Comparison of ENCODE assay signal across 16 cellular contexts in genomic region chr13:27177852-27178251, GRCh38. TPM values are rescaled to one million over a fixed set of nuclear protein-coding genes. Genes with fewer than 3 reads are reported as not detected.
DNase-seq lines count a peak whose midpoint lies in the region; ATAC-seq and TF ChIP-seq lines count a peak whose summit lies in the region.
"Had no signal": no experiment of that assay in that cellular context is flagged by ENCODE, and none has a peak within 500 bp of the region (broad histone marks: within the 10 kb centered on the region; RNA-seq: fewer than 3 reads in every experiment).

No MANE protein-coding gene starts in this region.

- no peaks in the 10 kb centered on the region for H4K20me1 ChIP-seq in DOHH2 (ENCODE audit: control insufficient read depth, insufficient read depth, low read depth, low read length)

- H3K27me3 ChIP-seq in DOHH2 (ENCODE audit: control insufficient read depth, low read length) = no peaks in the 10 kb centered on the region
- no peaks in the 10 kb centered on the region for H3K27me3 ChIP-seq in RWPE2 (ENCODE audit: insufficient read depth, poor library complexity, severe bottlenecking)
- H3K27me3 ChIP-seq in CD8-positive, alpha-beta T cell (ENCODE audit: insufficient read depth, low read length) = no peaks in the 10 kb centered on the region
- H3K27me3 ChIP-seq in tibial artery = no peaks in the 10 kb centered on the region
- H3K27me3 ChIP-seq: neutrophil had no signal

- peaks cover 46% of the 10 kb centered on the region for H3K4me1 ChIP-seq in DOHH2 (ENCODE audit: control insufficient read depth, low read length)
- no peaks in the 10 kb centered on the region for H3K4me1 ChIP-seq in RWPE2 (ENCODE audit: insufficient read depth, poor library complexity, severe bottlenecking)
- no peaks in the 10 kb centered on the region for H3K4me1 ChIP-seq in CD8-positive, alpha-beta T cell (ENCODE audit: insufficient read depth, low read length)
- H3K4me1 ChIP-seq in tibial artery = peaks cover 0 to 4% (median 3%) of the 10 kb centered on the region in 4 donors

- H3K4me3 Mint-ChIP-seq in CD8-positive, alpha-beta T cell = no peak overlapping the region
- no peak overlapping the region for H3K4me3 Mint-ChIP-seq in nephron progenitor cell
- H3K4me3 Mint-ChIP-seq in activated naive CD8-positive, alpha-beta T cell treated with anti-CD3 and anti-CD28 coated beads, Interleukin-2, amount 50 U/mL, for 24 hours = no peak overlapping the region
- H3K4me3 Mint-ChIP-seq: activated CD4-positive, alpha-beta T cell treated with anti-CD3 and anti-CD28 coated beads, Interleukin-2, amount 10 ng/mL, durations not matched to agents 7 days and 5 days had no signal

- no peaks in the 10 kb centered on the region for H3K9me3 ChIP-seq in DOHH2 (ENCODE audit: control insufficient read depth, insufficient read depth, low read length)
- H3K9me3 ChIP-seq in RWPE2 (ENCODE audit: severe bottlenecking) = no peaks in the 10 kb centered on the region
- H3K9me3 ChIP-seq in CD8-positive, alpha-beta T cell (ENCODE audit: low read length) = no peaks in the 10 kb centered on the region
- no peaks in the 10 kb centered on the region for H3K9me3 ChIP-seq in tibial artery
- H3K9me3 ChIP-seq: left ventricle myocardium inferior, neutrophil had no signal

- intact Hi-C loops in left colon (cut with DNase I, micrococcal nuclease) (no loop called here), tibial artery (cut with DNase I; ENCODE audit: low total_unique reads) (loop anchor here (10.0 kb wide), 1 partner anchor 193 kb away; no protein-coding TSS in a partner anchor)
- intact Hi-C loops in CD8-positive, alpha-beta T cell (cut with DNase I, micrococcal nuclease) = no loop called here

- H3K79me2 ChIP-seq in DOHH2 (ENCODE audit: control insufficient read depth, low read length) = no peaks in the 10 kb centered on the region

- peak; percentile 41 for TF ChIP-seq CTCF in DOHH2 (IDR thresholded peaks at IDR 0.05; ENCODE audit: low read depth, low read length, poor library complexity, severe bottlenecking)
- peak; percentile 5 for TF ChIP-seq CTCF in GM13976 (IDR thresholded peaks at IDR 0.05; ENCODE audit: borderline replicate concordance, control extremely low read depth, extremely low read depth, insufficient read depth, missing control alignments)
- TF ChIP-seq CTCF in RWPE2 (IDR thresholded peaks at IDR 0.05; ENCODE audit: poor library complexity, severe bottlenecking) = peak; percentile 5
- no peak for TF ChIP-seq CTCF in CD8-positive, alpha-beta T cell (IDR thresholded peaks at IDR 0.05)
- TF ChIP-seq CTCF in nephron progenitor cell (IDR thresholded peaks at IDR 0.05) = no peak
- TF ChIP-seq CTCF in tibial artery (IDR thresholded peaks at IDR 0.05) = no peak

- CTCF ChIA-PET in CD8-positive, alpha-beta T cell (lab: Charles Lee) = no interaction called here

- no peaks in the 10 kb centered on the region for H3K9me3 Mint-ChIP-seq in CD8-positive, alpha-beta T cell
- no peaks in the 10 kb centered on the region for H3K9me3 Mint-ChIP-seq in nephron progenitor cell
- no peaks in the 10 kb centered on the region for H3K9me3 Mint-ChIP-seq in activated naive CD8-positive, alpha-beta T cell treated with anti-CD3 and anti-CD28 coated beads, Interleukin-2, amount 50 U/mL, for 24 hours
- H3K9me3 Mint-ChIP-seq: activated CD4-positive, alpha-beta T cell treated with anti-CD3 and anti-CD28 coated beads, Interleukin-2, amount 10 ng/mL, durations not matched to agents 7 days and 5 days had no signal

- peaks cover 3% of the 10 kb centered on the region for H3K27me3 Mint-ChIP-seq in CD8-positive, alpha-beta T cell (ENCODE audit: low read depth)
- H3K27me3 Mint-ChIP-seq in nephron progenitor cell (ENCODE audit: low read depth, poor library complexity) = peaks cover 23% of the 10 kb centered on the region
- no peaks in the 10 kb centered on the region for H3K27me3 Mint-ChIP-seq in activated naive CD8-positive, alpha-beta T cell treated with anti-CD3 and anti-CD28 coated beads, Interleukin-2, amount 50 U/mL, for 24 hours

- DNase-seq in GM13976 (ENCODE audit: low spot score) (peak; percentile 26), RWPE2 (ENCODE audit: low spot score) (no peak), left colon (no peak), nephron progenitor cell (no peak), tibial artery (no peak)
- DNase-seq in CD8-positive, alpha-beta T cell = no peak
- DNase-seq in activated naive CD8-positive, alpha-beta T cell treated with anti-CD3 and anti-CD28 coated beads, Interleukin-2, amount 50 U/mL, for 24 hours = no peak
- DNase-seq: activated CD4-positive, alpha-beta T cell treated with anti-CD3 and anti-CD28 coated beads, Interleukin-2, amount 10 ng/mL, durations not matched to agents 7 days and 5 days; foreskin melanocyte; GOT3; left ventricle myocardium inferior; NCI-H1048; NCI-H69; SW 1271 had no signal

- in situ Hi-C loops in GM13976 (cut with MboI; ENCODE audit: low sequenced_read_pairs, unreplicated experiment) = no loop called here

- no peak overlapping the region for H3K27ac Mint-ChIP-seq in CD8-positive, alpha-beta T cell
- no peak overlapping the region for H3K27ac Mint-ChIP-seq in nephron progenitor cell
- no peak overlapping the region for H3K27ac Mint-ChIP-seq in activated naive CD8-positive, alpha-beta T cell treated with anti-CD3 and anti-CD28 coated beads, Interleukin-2, amount 50 U/mL, for 24 hours
- H3K27ac Mint-ChIP-seq: activated CD4-positive, alpha-beta T cell treated with anti-CD3 and anti-CD28 coated beads, Interleukin-2, amount 10 ng/mL, durations not matched to agents 7 days and 5 days had no signal

- H3K9me2 ChIP-seq in DOHH2 (replicated peaks; ENCODE audit: control insufficient read depth, low read length) = no peaks in the 10 kb centered on the region

- POLR2A ChIA-PET in CD8-positive, alpha-beta T cell (lab: Charles Lee) = no interaction called here

- ATAC-seq in RWPE2 (ENCODE audit: low read depth) = no peak
- peak; percentile 48 for ATAC-seq in left colon
- ATAC-seq in CD8-positive, alpha-beta T cell = no peak
- ATAC-seq in activated naive CD8-positive, alpha-beta T cell treated with anti-CD3 and anti-CD28 coated beads, Interleukin-2, amount 50 U/mL, for 24 hours = no peak

- H3K27ac ChIP-seq in DOHH2 (ENCODE audit: low read depth, low read length) (peak overlapping the region; percentile 22), RWPE2 (ENCODE audit: poor library complexity, severe bottlenecking) (no peak overlapping the region), tibial artery (no peak overlapping the region)
- no peak overlapping the region for H3K27ac ChIP-seq in CD8-positive, alpha-beta T cell (ENCODE audit: low read depth, low read length)
- H3K27ac ChIP-seq: left ventricle myocardium inferior, neutrophil had no signal

- H3K4me3 ChIP-seq in DOHH2 (ENCODE audit: low read length) (no peak overlapping the region), RWPE2 (ENCODE audit: severe bottlenecking) (no peak overlapping the region), tibial artery (no peak overlapping the region)
- no peak overlapping the region for H3K4me3 ChIP-seq in CD8-positive, alpha-beta T cell (ENCODE audit: low read depth, low read length)
- H3K4me3 ChIP-seq: left ventricle myocardium inferior had no signal

- H3F3A ChIP-seq in DOHH2 (ENCODE audit: control insufficient read depth, insufficient read depth) = peaks cover 18% of the 10 kb centered on the region

- peaks cover 3% of the 10 kb centered on the region for H3K4me1 Mint-ChIP-seq in CD8-positive, alpha-beta T cell (ENCODE audit: low read depth)
- peaks cover 13% of the 10 kb centered on the region for H3K4me1 Mint-ChIP-seq in nephron progenitor cell
- H3K4me1 Mint-ChIP-seq in activated naive CD8-positive, alpha-beta T cell treated with anti-CD3 and anti-CD28 coated beads, Interleukin-2, amount 50 U/mL, for 24 hours = peaks cover 35% of the 10 kb centered on the region

- H3K4me2 ChIP-seq in DOHH2 (ENCODE audit: low read length) = peak overlapping the region; percentile 57

- H3K36me3 Mint-ChIP-seq in CD8-positive, alpha-beta T cell = no peaks in the 10 kb centered on the region
- no peaks in the 10 kb centered on the region for H3K36me3 Mint-ChIP-seq in nephron progenitor cell (ENCODE audit: low read depth)
- no peaks in the 10 kb centered on the region for H3K36me3 Mint-ChIP-seq in activated naive CD8-positive, alpha-beta T cell treated with anti-CD3 and anti-CD28 coated beads, Interleukin-2, amount 50 U/mL, for 24 hours (ENCODE audit: low read depth)

- H3K36me3 ChIP-seq in DOHH2 (ENCODE audit: control insufficient read depth, low read length) (no peaks in the 10 kb centered on the region), RWPE2 (ENCODE audit: low read depth) (no peaks in the 10 kb centered on the region), tibial artery (no peaks in the 10 kb centered on the region)
- no peaks in the 10 kb centered on the region for H3K36me3 ChIP-seq in CD8-positive, alpha-beta T cell (ENCODE audit: insufficient read depth, low read length)
- H3K36me3 ChIP-seq: left ventricle myocardium inferior, neutrophil had no signal

RNA-seq across cellular contexts. Expression of gene USP12, which starts 6.2 kb away (rescaled TPM):
- total RNA-seq in left colon = 10 to 100 TPM; 32.2 to 42.0 TPM
- 10 to 100 TPM; 80.3 to 85.1 TPM for total RNA-seq in CD8-positive, alpha-beta T cell

Comparison
In these comparisons a context has a peak if more than half of its experiments do, and no peak if none do; other contexts are left out.
1. CTCF ChIP-seq: peak in DOHH2 (single experiment), GM13976 (single experiment) and RWPE2 (single experiment); none in CD8-positive, alpha-beta T cell (single experiment), nephron progenitor cell (single experiment) and tibial artery (0 of 2).